Comparison of ENCODE assay signal across 13 cellular contexts in the genomic region with DNA sequence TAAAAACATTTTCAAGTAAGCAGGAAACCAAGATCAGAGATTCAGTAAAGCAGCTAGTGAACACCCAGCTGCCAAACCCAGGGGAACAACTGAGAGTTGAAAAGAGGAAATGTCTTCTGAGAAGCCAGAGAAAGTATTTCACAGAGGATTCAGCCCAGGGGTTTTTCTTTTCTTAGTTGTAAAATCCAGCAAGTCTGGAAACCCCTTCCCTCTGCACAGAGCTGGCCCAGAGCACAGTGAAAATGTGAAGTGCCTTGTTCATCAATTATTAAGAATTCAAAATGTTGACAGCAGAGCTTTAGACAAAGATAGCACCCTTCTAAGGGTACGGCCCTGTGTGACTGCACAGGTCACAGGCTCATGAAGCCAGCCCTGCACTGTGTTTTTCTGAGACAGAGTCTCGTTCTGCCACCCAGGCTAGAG. TPM values are rescaled to one million over a fixed set of nuclear protein-coding genes. Genes with fewer than 3 reads are reported as not detected.
DNase-seq lines count a peak whose midpoint lies in the region; ATAC-seq, FAIRE-seq and TF ChIP-seq lines count a peak whose summit lies in the region.
"Had no signal": no experiment of that assay in that cellular context is flagged by ENCODE, and none has a peak within 500 bp of the region (broad histone marks: within the 10 kb centered on the region; RNA-seq: fewer than 3 reads in every experiment).

No MANE protein-coding gene starts in this region.

- no peaks in the 10 kb centered on the region for H3K9me3 ChIP-seq in osteoblast (ENCODE audit: low read depth, low read length)
- H3K9me3 ChIP-seq: prostate gland had no signal

- H2AFZ ChIP-seq in osteoblast (ENCODE audit: low read length) = no peak overlapping the region

- no peak for TF ChIP-seq POLR2A in NB4 (IDR thresholded peaks at IDR 0.05; ENCODE audit: extremely low read depth, insufficient read length)

- DNase-seq in NOMO-1 (lab: John Stamatoyannopoulos, UW; ENCODE audit: unreplicated experiment in 2 of 2) (peak; percentile 16 to 35), NOMO-1 treated with dmso at 0.1 percent for 144 hours (lab: John Stamatoyannopoulos, UW; ENCODE audit: unreplicated experiment) (no peak), NB4 (ENCODE audit: low read depth) (peak; percentile 40), osteoblast (ENCODE audit: insufficient read length, low spot score, missing footprints) (peak; percentile 53), ureter (ENCODE audit: low spot score) (no peak), NCI-H2029 (lab: John Stamatoyannopoulos, UW) (no peak), RCC 7860 (ENCODE audit: low spot score) (no peak)
- DNase-seq: activated T-cell treated with anti-CD3 and anti-CD28 coated beads, Interleukin-2, amount 50 U/mL, for 24 hours; effector CD4-positive, alpha-beta T cell; NCI-H187 treated with DMSO at 0.1 percent for 48 hours had no signal

- peak; percentile 58 for ATAC-seq in HG02759 (IDR thresholded peaks at IDR 0.05; ENCODE audit: unreplicated experiment)

- H3K27me3 ChIP-seq in osteoblast (ENCODE audit: insufficient read depth, low read length) = peaks cover 26% of the 10 kb centered on the region

- no peaks in the 10 kb centered on the region for H4K20me1 ChIP-seq in osteoblast (ENCODE audit: insufficient read depth, low read length)

- no peak overlapping the region for H3K27ac ChIP-seq in osteoblast (ENCODE audit: low read depth, low read length)
- H3K27ac ChIP-seq: 22Rv1, prostate gland had no signal

- no peak for TF ChIP-seq CTCF in NB4 (IDR thresholded peaks at IDR 0.05; ENCODE audit: low read depth, low read length)
- no peak for TF ChIP-seq CTCF in osteoblast (IDR thresholded peaks at IDR 0.05; ENCODE audit: extremely low read depth, low read depth, low read length)

- no peak for FAIRE-seq in RCC 7860 (lab: Jason Lieb, UNC)

- no peaks in the 10 kb centered on the region for H3K4me1 ChIP-seq in osteoblast (ENCODE audit: insufficient read depth, low read length)
- H3K4me1 ChIP-seq: prostate gland had no signal

- H3K79me2 ChIP-seq in osteoblast (ENCODE audit: insufficient read depth, low read length) = no peaks in the 10 kb centered on the region

- no peaks in the 10 kb centered on the region for H3K36me3 ChIP-seq in osteoblast (ENCODE audit: insufficient read depth, low read length)
- H3K36me3 ChIP-seq: prostate gland had no signal

- H3K4me2 ChIP-seq in osteoblast (ENCODE audit: insufficient read depth, low read length) = no peak overlapping the region

- H3K4me3 ChIP-seq in NB4 (ENCODE audit: low read depth, low read length) (no peak overlapping the region), osteoblast (ENCODE audit: insufficient read depth, low read length) (no peak overlapping the region)
- H3K4me3 ChIP-seq: prostate gland had no signal

RNA-seq across cellular contexts. Expression of a gene that starts 28.4 kb away (rescaled TPM):
- total RNA-seq in osteoblast = 2.9 and 4.3 TPM in 2 replicates
- 25.6 TPM for total RNA-seq in ureter

Comparison
In these comparisons a context has a peak if more than half of its experiments do, and no peak if none do; other contexts are left out.
1. DNase-seq: peak in NOMO-1 (2 of 2), NB4 (single experiment) and osteoblast (single experiment); none in NOMO-1 treated with dmso at 0.1 percent for 144 hours (single experiment), ureter (single experiment), NCI-H2029 (single experiment) and RCC 7860 (single experiment).